ENCODE assay signal across 13 cellular contexts in genomic region chr1:226787071-226787470, GRCh38.
"Had no signal": no experiment of that assay in that cellular context is flagged by ENCODE, and none has a peak within 500 bp of the region (broad histone marks: within the 10 kb centered on the region; RNA-seq: fewer than 3 reads in every experiment).

No MANE protein-coding gene starts in this region.

- H3K27me3 ChIP-seq: pancreas had no signal

- H3K9me3 ChIP-seq: pancreas, thoracic aorta had no signal

- H3K9me3 Mint-ChIP-seq: dendritic cell treated with granulocyte-macrophage colony-stimulating factor and Interleukin-4, amounts not matched to agents 40 ng/mL and 50 ng/mL, for 4 days; naive thymus-derived CD4-positive, alpha-beta T cell had no signal

- H3K4me3 Mint-ChIP-seq: dendritic cell treated with granulocyte-macrophage colony-stimulating factor and Interleukin-4, amounts not matched to agents 40 ng/mL and 50 ng/mL, for 4 days; naive thymus-derived CD4-positive, alpha-beta T cell had no signal

- ATAC-seq: naive thymus-derived CD4-positive, alpha-beta T cell; pancreas; SK-N-SH treated with all-trans-retinoic acid at 6 μM for 48 hours had no signal

- H3K27ac ChIP-seq: pancreas, thoracic aorta had no signal

- H3K36me3 ChIP-seq: pancreas, thoracic aorta had no signal

- H3K4me1 ChIP-seq: pancreas had no signal

- DNase-seq: activated CD4-positive, CD25-positive, alpha-beta regulatory T cell treated with anti-CD3 and anti-CD28 coated beads, Interleukin-2, amount 50 U/mL, for 72 hours; activated naive CD4-positive, alpha-beta T cell treated with Interleukin-2 at 50 U/mL for 16 hours; aorta; naive thymus-derived CD4-positive, alpha-beta T cell; pancreas; stimulated activated CD4-positive, alpha-beta T cell treated with anti-CD3 and anti-CD28 coated beads, Interleukin-4, amount 100 ng/mL, for 4 hours; stimulated activated CD8-positive, alpha-beta memory T cell treated with anti-CD3 and anti-CD28 coated beads, Interleukin-4, amount 100 ng/mL, for 48 hours; stimulated activated naive CD8-positive, alpha-beta T cell treated with anti-CD3 and anti-CD28 coated beads, Interleukin-15, Interleukin-2, amounts not matched to agents 100 U/mL and 50 U/mL, for 24 hours; T1000 had no signal

- H3K27ac Mint-ChIP-seq: dendritic cell treated with granulocyte-macrophage colony-stimulating factor and Interleukin-4, amounts not matched to agents 40 ng/mL and 50 ng/mL, for 4 days; naive thymus-derived CD4-positive, alpha-beta T cell had no signal

- H3K4me3 ChIP-seq: pancreas, smooth muscle cell, thoracic aorta had no signal
